ENCODE assay signal across 1 cellular context in genomic region chr13:23610187-23610576, GRCh38.
TF ChIP-seq lines count a peak whose summit lies in the region.

No MANE protein-coding gene starts in this region.

TF ChIP-seq in HepG2, 621 proteins besides CTCF, POLR2A, EP300 and RAD21 (continued from another document and continues in another):
- TF ChIP-seq ZNF280D (CRISPR knock-in tag; IDR thresholded peaks at IDR 0.05) = no peak
- TF ChIP-seq HOXA5 (CRISPR knock-in tag; IDR thresholded peaks at IDR 0.05) = no peak
- no peak for TF ChIP-seq ZFAT (CRISPR knock-in tag; conservative IDR thresholded peaks at IDR 0.05)
- no peak for TF ChIP-seq PRDM15 (CRISPR knock-in tag; IDR thresholded peaks at IDR 0.05)
- TF ChIP-seq ARNT2 (CRISPR knock-in tag; IDR thresholded peaks at IDR 0.05; ENCODE audit: low read depth) = no peak
- no peak for TF ChIP-seq ZNF253 (CRISPR knock-in tag; IDR thresholded peaks at IDR 0.05; ENCODE audit: borderline replicate concordance)
- no peak for TF ChIP-seq JUND (CRISPR knock-in tag; IDR thresholded peaks at IDR 0.05)
- TF ChIP-seq ZNF318 (CRISPR knock-in tag; IDR thresholded peaks at IDR 0.05) = no peak
- no peak for TF ChIP-seq KLF15 (CRISPR knock-in tag; IDR thresholded peaks at IDR 0.05; ENCODE audit: borderline replicate concordance)
- TF ChIP-seq MYC (CRISPR knock-in tag; IDR thresholded peaks at IDR 0.05; ENCODE audit: borderline replicate concordance) = no peak
- TF ChIP-seq ZNF180 (CRISPR knock-in tag; IDR thresholded peaks at IDR 0.05; ENCODE audit: borderline replicate concordance, low read depth) = no peak
- no peak for TF ChIP-seq ZNF766 (CRISPR knock-in tag; IDR thresholded peaks at IDR 0.05; ENCODE audit: borderline replicate concordance)
- TF ChIP-seq GMEB1 (CRISPR knock-in tag; IDR thresholded peaks at IDR 0.05; ENCODE audit: borderline replicate concordance) = no peak
- no peak for TF ChIP-seq TFDP1 (CRISPR knock-in tag; IDR thresholded peaks at IDR 0.05; ENCODE audit: borderline replicate concordance)
- no peak for TF ChIP-seq EEA1 (CRISPR knock-in tag; IDR thresholded peaks at IDR 0.05; ENCODE audit: borderline replicate concordance)
- TF ChIP-seq ZBTB25 (CRISPR knock-in tag; IDR thresholded peaks at IDR 0.05) = peak; percentile 20; the same call in 1 of the 2 replicates
- TF ChIP-seq ZBTB26 (CRISPR knock-in tag; IDR thresholded peaks at IDR 0.05; ENCODE audit: borderline replicate concordance) = no peak
- TF ChIP-seq RARA (CRISPR knock-in tag; IDR thresholded peaks at IDR 0.05) = peak; percentile 44; the same call in 1 of the 2 replicates
- TF ChIP-seq HOMEZ (CRISPR knock-in tag; IDR thresholded peaks at IDR 0.05; ENCODE audit: low read depth) = no peak
- 0 out of 2 replicates have a peak, but pooled peaks have one; percentile 23 for TF ChIP-seq KMT2B (CRISPR knock-in tag; IDR thresholded peaks at IDR 0.05)
- no peak; the same call in 1 of the 2 replicates for TF ChIP-seq FOXO1 (CRISPR knock-in tag; IDR thresholded peaks at IDR 0.05)
- no peak for TF ChIP-seq MBD4 (IDR thresholded peaks at IDR 0.05; ENCODE audit: borderline replicate concordance, low read length)
